27 cellular contexts compared by ENCODE assay signal in the genomic region with DNA sequence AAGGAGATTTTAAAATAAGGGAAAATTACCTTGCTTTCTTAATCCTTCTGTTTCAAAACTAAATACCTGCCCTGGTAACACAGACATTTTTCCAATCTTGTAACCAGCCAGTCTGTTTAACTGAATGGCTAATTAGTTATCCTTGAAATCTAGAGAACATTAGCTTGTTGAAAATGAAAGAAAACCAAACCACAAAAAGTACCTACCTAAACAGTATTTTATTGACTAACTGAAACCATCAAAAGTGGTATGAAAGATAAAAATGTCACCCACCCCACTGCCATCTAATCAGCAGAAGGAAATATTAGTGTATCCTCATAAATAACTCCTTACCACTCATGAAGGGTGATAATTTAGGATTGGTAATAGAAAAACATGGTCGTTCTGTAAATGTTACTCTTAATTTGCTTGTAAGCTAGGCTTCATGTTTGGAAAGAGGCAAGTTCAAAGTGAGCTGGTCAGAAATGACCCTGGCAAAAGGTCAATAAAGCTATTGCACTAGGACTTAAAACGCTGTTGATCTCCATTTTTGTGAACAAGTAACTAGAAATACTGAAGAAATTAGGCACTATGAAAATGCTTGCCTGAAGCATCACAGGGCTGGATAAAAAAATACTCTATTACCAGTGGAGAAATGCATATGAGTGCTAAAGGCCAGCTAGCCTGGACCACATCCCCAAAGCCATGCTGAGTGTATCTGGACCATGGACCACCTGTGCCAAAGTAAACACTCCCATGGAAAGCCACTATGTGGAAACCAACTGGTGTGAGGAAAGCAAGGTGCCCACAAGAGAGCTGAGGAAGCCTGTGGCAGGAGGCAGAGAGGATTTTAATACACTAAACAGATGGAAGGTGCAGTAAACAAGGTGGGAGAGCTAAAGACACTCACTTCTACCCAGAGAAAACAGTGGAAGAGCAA. TPM values are rescaled to one million over a fixed set of nuclear protein-coding genes. Genes with fewer than 3 reads are reported as not detected.
A peak's percentile ranks its signal among the peaks of the same experiment; 100 is the strongest.
DNase-seq lines count a peak whose midpoint lies in the region; ATAC-seq and TF ChIP-seq lines count a peak whose summit lies in the region.
"Had no signal": no experiment of that assay in that cellular context is flagged by ENCODE, and none has a peak within 500 bp of the region (broad histone marks: within the 10 kb centered on the region; RNA-seq: fewer than 3 reads in every experiment).

No MANE protein-coding gene starts in this region.

- TF ChIP-seq EP300 in stomach (IDR thresholded peaks at IDR 0.05) = no peak

- DNase-seq in heart left ventricle (no peak), left ventricle myocardium superior (no peak), nephron progenitor cell (no peak), DMS114 treated with DMSO at 0.1 percent for 48 hours (lab: John Stamatoyannopoulos, UW; ENCODE audit: unreplicated experiment) (no peak), stomach (no peak)
- DNase-seq in T-helper 2 cell treated with Interferon-gamma antibody and Interleukin-4, amounts not matched to agents 5 μg/mL and 100 μg/mL, for 36 hours (ENCODE audit: low spot score) = no peak
- DNase-seq: activated CD8-positive, alpha-beta T cell treated with anti-CD3 and anti-CD28 coated beads for 36 hours; amygdala; CD4-positive, CD25-positive, alpha-beta regulatory T cell; effector CD8-positive, alpha-beta T cell; GM23248; midbrain; naive thymus-derived CD8-positive, alpha-beta T cell; NCI-H1092 treated with DMSO at 0.1 percent for 48 hours; NCI-H187; NCI-H69; small intestine; stimulated activated CD8-positive, alpha-beta memory T cell treated with anti-CD3 and anti-CD28 coated beads, Interleukin-4, amount 100 ng/mL, for 48 hours; stimulated activated naive CD8-positive, alpha-beta T cell treated with anti-CD3 and anti-CD28 coated beads, Interleukin-15, amount 100 ng/mL, for 72 hours; thyroid gland had no signal

- WGBS in heart left ventricle, 4 donors = 72 to 83% (median 81%) methylated on average over 2 of the region's 2 CpGs
- 64 to 83% (median 73%) methylated on average over 2 of the region's 2 CpGs for WGBS in stomach, 5 donors

- no peaks in the 10 kb centered on the region for H3K27me3 Mint-ChIP-seq in T-helper 2 cell treated with Interferon-gamma antibody and Interleukin-4, amounts not matched to agents 5 μg/mL and 100 μg/mL, for 36 hours (ENCODE audit: low read depth)
- H3K27me3 Mint-ChIP-seq in nephron progenitor cell (ENCODE audit: low read depth, poor library complexity) = no peaks in the 10 kb centered on the region
- H3K27me3 Mint-ChIP-seq: activated CD8-positive, alpha-beta T cell treated with anti-CD3 and anti-CD28 coated beads for 36 hours; activated T-helper 17 cell treated with anti-CD3 and anti-CD28 coated beads, Interleukin-2, amount 50 U/mL, for 72 hours; IgD-negative memory B cell; stimulated activated naive CD8-positive, alpha-beta T cell treated with anti-CD3 and anti-CD28 coated beads, Interleukin-15, amount 100 ng/mL, for 72 hours had no signal

- H3K36me3 ChIP-seq in heart left ventricle (no peaks in the 10 kb centered on the region), stomach (no peaks in the 10 kb centered on the region)
- H3K36me3 ChIP-seq: breast epithelium, thyroid gland had no signal

- no peak for ATAC-seq in heart left ventricle
- no peak for ATAC-seq in left ventricle myocardium superior
- peak; percentile 66 for ATAC-seq in GM19463 (IDR thresholded peaks at IDR 0.05; ENCODE audit: unreplicated experiment)
- ATAC-seq in GM21367 (IDR thresholded peaks at IDR 0.05; ENCODE audit: unreplicated experiment) = no peak
- ATAC-seq: activated CD4-positive, CD25-positive, alpha-beta regulatory T cell treated with anti-CD3 and anti-CD28 coated beads, Interleukin-2, amount 50 U/mL, for 24 hours; activated CD8-positive, alpha-beta T cell treated with anti-CD3 and anti-CD28 coated beads for 36 hours; activated T-helper 17 cell treated with anti-CD3 and anti-CD28 coated beads, Interleukin-2, amount 50 U/mL, for 72 hours; naive thymus-derived CD8-positive, alpha-beta T cell; stimulated activated naive CD8-positive, alpha-beta T cell treated with anti-CD3 and anti-CD28 coated beads, Interleukin-15, amount 100 ng/mL, for 72 hours had no signal

- H3K36me3 Mint-ChIP-seq in T-helper 2 cell treated with Interferon-gamma antibody and Interleukin-4, amounts not matched to agents 5 μg/mL and 100 μg/mL, for 36 hours (ENCODE audit: low read depth) = no peaks in the 10 kb centered on the region
- peaks cover 13% of the 10 kb centered on the region for H3K36me3 Mint-ChIP-seq in nephron progenitor cell (ENCODE audit: low read depth)
- H3K36me3 Mint-ChIP-seq: activated naive CD4-positive, alpha-beta T cell treated with anti-CD3 and anti-CD28 coated beads, Interleukin-2, amount 50 U/mL, for 24 hours; CD4-positive, CD25-positive, alpha-beta regulatory T cell; naive thymus-derived CD8-positive, alpha-beta T cell had no signal

- H3K4me1 ChIP-seq in heart left ventricle (peaks cover 0 to 74% (median 26%) of the 10 kb centered on the region in 12 donors), stomach (peaks cover 0 to 4% (median 0%) of the 10 kb centered on the region in 4 donors)
- H3K4me1 ChIP-seq: breast epithelium, thyroid gland had no signal

- TF ChIP-seq CTCF in heart left ventricle (IDR thresholded peaks at IDR 0.05) (no peak), nephron progenitor cell (IDR thresholded peaks at IDR 0.05) (no peak), stomach (IDR thresholded peaks at IDR 0.05) (no peak)

- H3K27me3 ChIP-seq in heart left ventricle = no peaks in the 10 kb centered on the region
- no peaks in the 10 kb centered on the region for H3K27me3 ChIP-seq in stomach
- H3K27me3 ChIP-seq: thyroid gland had no signal

- TF ChIP-seq POLR2A in heart left ventricle (IDR thresholded peaks at IDR 0.05) (no peak), stomach (IDR thresholded peaks at IDR 0.05) (no peak)

- H3K9me3 ChIP-seq in heart left ventricle (no peaks in the 10 kb centered on the region), stomach (no peaks in the 10 kb centered on the region)
- H3K9me3 ChIP-seq: breast epithelium, thyroid gland had no signal

- intact Hi-C loops in heart left ventricle (cut with DNase I) = loop anchor here in 2 of 10 donors (5.0 to 10.0 kb wide), 2 partner anchors 85 to 143 kb away; no protein-coding TSS in a partner anchor
- intact Hi-C loops in left ventricle myocardium superior (cut with micrococcal nuclease) = no loop called here
- intact Hi-C loops in stomach (cut with DNase I; ENCODE audit: low total_unique reads) = no loop called here

- peak overlapping the region; percentile 20 for H3K4me3 Mint-ChIP-seq in T-helper 2 cell treated with Interferon-gamma antibody and Interleukin-4, amounts not matched to agents 5 μg/mL and 100 μg/mL, for 36 hours
- no peak overlapping the region for H3K4me3 Mint-ChIP-seq in nephron progenitor cell
- H3K4me3 Mint-ChIP-seq: activated CD8-positive, alpha-beta T cell treated with anti-CD3 and anti-CD28 coated beads for 36 hours; activated naive CD4-positive, alpha-beta T cell treated with anti-CD3 and anti-CD28 coated beads, Interleukin-2, amount 50 U/mL, for 24 hours; activated T-helper 17 cell treated with anti-CD3 and anti-CD28 coated beads, Interleukin-2, amount 50 U/mL, for 72 hours; CD4-positive, CD25-positive, alpha-beta regulatory T cell; IgD-negative memory B cell; naive thymus-derived CD8-positive, alpha-beta T cell; stimulated activated naive CD8-positive, alpha-beta T cell treated with anti-CD3 and anti-CD28 coated beads, Interleukin-15, amount 100 ng/mL, for 72 hours had no signal

- H3K9me3 Mint-ChIP-seq in T-helper 2 cell treated with Interferon-gamma antibody and Interleukin-4, amounts not matched to agents 5 μg/mL and 100 μg/mL, for 36 hours = no peaks in the 10 kb centered on the region
- H3K9me3 Mint-ChIP-seq in nephron progenitor cell = no peaks in the 10 kb centered on the region
- H3K9me3 Mint-ChIP-seq: activated CD8-positive, alpha-beta T cell treated with anti-CD3 and anti-CD28 coated beads for 36 hours; activated naive CD4-positive, alpha-beta T cell treated with anti-CD3 and anti-CD28 coated beads, Interleukin-2, amount 50 U/mL, for 24 hours; activated T-helper 17 cell treated with anti-CD3 and anti-CD28 coated beads, Interleukin-2, amount 50 U/mL, for 72 hours; IgD-negative memory B cell; naive thymus-derived CD8-positive, alpha-beta T cell; stimulated activated naive CD8-positive, alpha-beta T cell treated with anti-CD3 and anti-CD28 coated beads, Interleukin-15, amount 100 ng/mL, for 72 hours had no signal

- H3K4me3 ChIP-seq in heart left ventricle (no peak overlapping the region), stomach (no peak overlapping the region)
- H3K4me3 ChIP-seq: breast epithelium, GM23248, thyroid gland had no signal

- peak overlapping the region; percentile 46 for H3K27ac Mint-ChIP-seq in T-helper 2 cell treated with Interferon-gamma antibody and Interleukin-4, amounts not matched to agents 5 μg/mL and 100 μg/mL, for 36 hours
- H3K27ac Mint-ChIP-seq in nephron progenitor cell = peak overlapping the region; percentile 16
- H3K27ac Mint-ChIP-seq: activated CD8-positive, alpha-beta T cell treated with anti-CD3 and anti-CD28 coated beads for 36 hours; activated naive CD4-positive, alpha-beta T cell treated with anti-CD3 and anti-CD28 coated beads, Interleukin-2, amount 50 U/mL, for 24 hours; activated T-helper 17 cell treated with anti-CD3 and anti-CD28 coated beads, Interleukin-2, amount 50 U/mL, for 72 hours; CD4-positive, CD25-positive, alpha-beta regulatory T cell; IgD-negative memory B cell; stimulated activated naive CD8-positive, alpha-beta T cell treated with anti-CD3 and anti-CD28 coated beads, Interleukin-15, amount 100 ng/mL, for 72 hours had no signal

- peaks cover 16% of the 10 kb centered on the region for H3K4me1 Mint-ChIP-seq in T-helper 2 cell treated with Interferon-gamma antibody and Interleukin-4, amounts not matched to agents 5 μg/mL and 100 μg/mL, for 36 hours (ENCODE audit: low read depth)
- peaks cover 44% of the 10 kb centered on the region for H3K4me1 Mint-ChIP-seq in nephron progenitor cell
- H3K4me1 Mint-ChIP-seq: activated naive CD4-positive, alpha-beta T cell treated with anti-CD3 and anti-CD28 coated beads, Interleukin-2, amount 50 U/mL, for 24 hours; activated T-helper 17 cell treated with anti-CD3 and anti-CD28 coated beads, Interleukin-2, amount 50 U/mL, for 72 hours; CD4-positive, CD25-positive, alpha-beta regulatory T cell; IgD-negative memory B cell; naive thymus-derived CD8-positive, alpha-beta T cell; stimulated activated naive CD8-positive, alpha-beta T cell treated with anti-CD3 and anti-CD28 coated beads, Interleukin-15, amount 100 ng/mL, for 72 hours had no signal

- peak overlapping the region in 9 of 12 donors; percentile 11 to 62 (median 47) for H3K27ac ChIP-seq in heart left ventricle
- no peak overlapping the region for H3K27ac ChIP-seq in stomach
- H3K27ac ChIP-seq: breast epithelium, GM23248, thyroid gland had no signal

RNA-seq across cellular contexts. Expression of gene SEMA5A, which starts 8.4 kb away (rescaled TPM):
- total RNA-seq in heart left ventricle = 10 to 100 TPM; 22.8 to 71.5 (median 41.3) TPM
- 1 to 10 TPM; 4.6 to 4.7 TPM for polyA plus RNA-seq in heart left ventricle
- total RNA-seq in left ventricle myocardium superior = 25.3 TPM
- total RNA-seq in stomach = 10 to 100 TPM in 3 of 5 donors, 1 to 10 TPM in 2; 1.2 to 26.4 (median 10.3) TPM
- polyA plus RNA-seq in stomach = under 1 TPM; 0.62 to 0.78 (median 0.76) TPM
- total RNA-seq: activated CD8-positive, alpha-beta T cell treated with anti-CD3 and anti-CD28 coated beads for 36 hours; activated T-helper 17 cell treated with anti-CD3 and anti-CD28 coated beads, Interleukin-2, amount 50 U/mL, for 72 hours; naive thymus-derived CD8-positive, alpha-beta T cell had no signal
- polyA plus RNA-seq: IgD-negative memory B cell; naive thymus-derived CD8-positive, alpha-beta T cell had no signal

Comparison
In these comparisons a context has a peak if more than half of its experiments do, and no peak if none do; other contexts are left out.
1. H3K27ac ChIP-seq: peak in heart left ventricle (9 of 12); none in stomach (0 of 5).